Comparison of ENCODE assay signal across 8 cellular contexts in the genomic region with DNA sequence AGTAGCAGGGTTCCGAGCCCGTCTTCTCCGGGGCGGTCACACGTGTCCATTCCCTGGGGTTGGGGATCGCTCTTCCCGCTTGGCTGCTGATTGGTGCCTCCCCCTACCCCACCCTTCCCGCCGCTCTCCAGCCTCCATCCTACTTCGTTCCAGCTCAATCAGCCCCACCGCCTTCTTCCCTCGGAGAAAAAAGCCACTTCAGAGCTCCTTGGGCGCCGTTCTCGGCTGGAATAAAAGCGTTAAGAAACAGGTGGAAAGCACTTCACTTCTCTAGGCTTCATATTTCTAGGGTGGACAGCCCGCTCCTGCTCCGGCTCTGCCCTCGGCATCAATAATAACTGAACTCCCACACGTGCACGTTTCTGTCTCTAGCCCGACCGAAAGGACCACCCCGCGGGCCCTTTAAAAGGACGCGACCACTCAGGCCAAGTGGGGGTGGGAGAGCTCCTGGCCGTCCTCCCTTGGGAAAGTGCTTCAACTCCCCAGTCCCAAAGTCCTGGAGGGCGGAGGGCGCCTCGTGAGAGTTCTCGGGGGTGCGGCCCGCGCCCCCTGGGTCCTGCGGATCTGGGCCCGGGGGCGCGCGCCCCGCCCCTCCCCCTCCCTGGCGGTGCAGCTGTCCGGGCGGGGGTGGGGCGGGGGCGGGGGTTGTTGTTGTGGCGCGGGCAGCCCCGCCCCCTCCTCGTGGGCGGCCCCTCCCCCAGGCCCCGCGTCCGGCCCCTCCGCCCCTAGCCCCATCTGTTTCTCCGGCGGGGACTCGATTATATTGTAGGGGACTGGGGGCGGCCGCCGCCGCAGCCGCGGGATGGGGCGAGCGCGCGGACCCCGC. TPM values are rescaled to one million over a fixed set of nuclear protein-coding genes. Genes with fewer than 3 reads are reported as not detected.
DNase-seq lines count a peak whose midpoint lies in the region; ATAC-seq and TF ChIP-seq lines count a peak whose summit lies in the region.

A gene (plus strand): TSS at position 734 of the 826 bp plus-strand sequence. CDS start 324 bp downstream, outside the sequence.

- DNase-seq in GM13977 (ENCODE audit: low spot score): peak; percentile 23
- peak; percentile 59 for DNase-seq in NCI-H2107 treated with DMSO at 0.1 percent for 48 hours (lab: John Stamatoyannopoulos, UW; ENCODE audit: unreplicated experiment)
- peak in 46 of 51 donors; percentile 24 to 92 (median 70) for DNase-seq in hypothalamus (lab: John Stamatoyannopoulos, UW)
- peak; percentile 62 to 83 for DNase-seq in psoas muscle
- DNase-seq in ACHN: no peak
- no peak for DNase-seq in activated gamma-delta T cell (lab: John Stamatoyannopoulos, UW)
- no peak for DNase-seq in SIG-M5 treated with dmso at 0.1 percent for 504 hours (lab: John Stamatoyannopoulos, UW; ENCODE audit: unreplicated experiment)

- intact Hi-C loops in psoas muscle (cut with DNase I): loop anchor here (1.0 to 5.0 kb wide), 3 partner anchors 123 to 198 kb away; no protein-coding TSS in a partner anchor

- peak; percentile 73 to 78 (median 76) for ATAC-seq in psoas muscle

- H3K4me1 Mint-ChIP-seq in activated naive CD4-positive, alpha-beta T cell treated with anti-CD3 and anti-CD28 coated beads, Interleukin-2, amount 50 U/mL, for 24 hours: peaks cover 31% of the 10 kb centered on the region

- H3K36me3 ChIP-seq in psoas muscle (ENCODE audit: insufficient read depth in 1 of 2, low read depth in 1 of 2): no peaks in the 10 kb centered on the region

- TF ChIP-seq CTCF in GM13977 (IDR thresholded peaks at IDR 0.05; ENCODE audit: extremely low read depth, insufficient read depth, missing control alignments): no peak
- no peak for TF ChIP-seq CTCF in psoas muscle (IDR thresholded peaks at IDR 0.05)

- H3K4me1 ChIP-seq in psoas muscle: peaks cover 37% of the 10 kb centered on the region

- no peaks in the 10 kb centered on the region for H3K36me3 Mint-ChIP-seq in activated naive CD4-positive, alpha-beta T cell treated with anti-CD3 and anti-CD28 coated beads, Interleukin-2, amount 50 U/mL, for 24 hours

- peaks cover 41% of the 10 kb centered on the region for H3K27me3 Mint-ChIP-seq in activated naive CD4-positive, alpha-beta T cell treated with anti-CD3 and anti-CD28 coated beads, Interleukin-2, amount 50 U/mL, for 24 hours

- H3K27me3 ChIP-seq in psoas muscle (ENCODE audit: insufficient read depth in 3 of 3, low read length in 2 of 3): no peaks in the 10 kb centered on the region

- in situ Hi-C loops in GM13977 (cut with MboI; ENCODE audit: low pct_unique_long_range_greater_than_20kb, low sequenced_read_pairs, unreplicated experiment) (no loop called here), ACHN (cut with HindIII; ENCODE audit: low pct_ligation_motif_present, low pct_unique_long_range_greater_than_20kb, low sequenced_read_pairs) (no loop called here)

- peak within 1 kb of the TSS; percentile 99 for H3K27ac ChIP-seq in psoas muscle

- no peak within 1 kb of the TSS for H3K27ac Mint-ChIP-seq in activated naive CD4-positive, alpha-beta T cell treated with anti-CD3 and anti-CD28 coated beads, Interleukin-2, amount 50 U/mL, for 24 hours

- H3K9me3 ChIP-seq in psoas muscle: no peaks in the 10 kb centered on the region

- H3K4me3 Mint-ChIP-seq in activated naive CD4-positive, alpha-beta T cell treated with anti-CD3 and anti-CD28 coated beads, Interleukin-2, amount 50 U/mL, for 24 hours: peak within 1 kb of the TSS; percentile 79

- H3K9me3 Mint-ChIP-seq in activated naive CD4-positive, alpha-beta T cell treated with anti-CD3 and anti-CD28 coated beads, Interleukin-2, amount 50 U/mL, for 24 hours: no peaks in the 10 kb centered on the region

- H3K4me3 ChIP-seq in psoas muscle: peak within 1 kb of the TSS; percentile 92

- 0 to 1% (median 1%) methylated on average over 35 to 69 of the region's 69 CpGs for WGBS in psoas muscle, 3 donors

RNA-seq across cellular contexts. Expression of the gene that starts here (rescaled TPM):
- total RNA-seq in psoas muscle: 10 to 100 TPM; 19.6 to 24.1 (median 20.5) TPM
- 1 to 10 TPM; 1.7 to 8.1 (median 3.1) TPM for polyA plus RNA-seq in psoas muscle

Comparison
In these comparisons a context has a peak if more than half of its experiments do, and no peak if none do; other contexts are left out.
1. DNase-seq: peak in GM13977 (single experiment), NCI-H2107 treated with DMSO at 0.1 percent for 48 hours (single experiment), hypothalamus (46 of 51) and psoas muscle (2 of 2); none in ACHN (single experiment), activated gamma-delta T cell (single experiment) and SIG-M5 treated with dmso at 0.1 percent for 504 hours (single experiment).